Comparison of ENCODE assay signal across 34 cellular contexts in genomic region chr1:19703280-19703679, GRCh38. TPM values are rescaled to one million over a fixed set of nuclear protein-coding genes. Genes with fewer than 3 reads are reported as not detected.
"Had no signal": no experiment of that assay in that cellular context is flagged by ENCODE, and none has a peak within 500 bp of the region (broad histone marks: within the 10 kb centered on the region; RNA-seq: fewer than 3 reads in every experiment).

No MANE protein-coding gene starts in this region.

- H3K27me3 Mint-ChIP-seq: activated CD4-positive, alpha-beta memory T cell treated with anti-CD3 and anti-CD28 coated beads, Interleukin-2, amount 10 ng/mL, durations not matched to agents 7 days and 5 days; activated CD4-positive, alpha-beta T cell treated with anti-CD3 and anti-CD28 coated beads, Interleukin-2, amount 10 ng/mL, durations not matched to agents 7 days and 5 days; activated naive CD4-positive, alpha-beta T cell treated with anti-CD3 and anti-CD28 coated beads, Interleukin-2, amount 50 U/mL, for 24 hours; activated naive CD8-positive, alpha-beta T cell treated with anti-CD3 and anti-CD28 coated beads for 36 hours; activated naive CD8-positive, alpha-beta T cell treated with anti-CD3 and anti-CD28 coated beads, Interleukin-2, amount 50 U/mL, for 24 hours; activated T-helper 17 cell treated with anti-CD3 and anti-CD28 coated beads, Interleukin-2, amount 50 U/mL, for 72 hours; T-helper 17 cell had no signal

- H3K4me3 ChIP-seq: adrenal gland, body of pancreas, breast epithelium, cardiac muscle cell, colonic mucosa, esophagus muscularis mucosa, gastroesophageal sphincter, heart right ventricle had no signal

- H3K4me1 Mint-ChIP-seq: activated CD4-positive, alpha-beta memory T cell treated with anti-CD3 and anti-CD28 coated beads, Interleukin-2, amount 10 ng/mL, durations not matched to agents 7 days and 5 days; activated T-helper 17 cell treated with anti-CD3 and anti-CD28 coated beads, Interleukin-2, amount 50 U/mL, for 72 hours; T-helper 17 cell had no signal

- H3K36me3 ChIP-seq: adrenal gland, breast epithelium, cardiac muscle cell, colonic mucosa had no signal

- ATAC-seq: activated naive CD8-positive, alpha-beta T cell treated with anti-CD3 and anti-CD28 coated beads, Interleukin-2, amount 50 U/mL, for 24 hours; activated T-cell treated with anti-CD3 and anti-CD28 coated beads, Interleukin-2, amount 50 U/mL, for 4 hours; activated T-helper 17 cell treated with anti-CD3 and anti-CD28 coated beads, Interleukin-2, amount 50 U/mL, for 72 hours; body of pancreas; foreskin keratinocyte; gastroesophageal sphincter; heart right ventricle; T-helper 17 cell; WTC11 had no signal

- H3K4me3 Mint-ChIP-seq: activated CD4-positive, alpha-beta memory T cell treated with anti-CD3 and anti-CD28 coated beads, Interleukin-2, amount 10 ng/mL, durations not matched to agents 7 days and 5 days; activated CD4-positive, alpha-beta T cell treated with anti-CD3 and anti-CD28 coated beads, Interleukin-2, amount 10 ng/mL, durations not matched to agents 7 days and 5 days; activated naive CD4-positive, alpha-beta T cell treated with anti-CD3 and anti-CD28 coated beads for 36 hours; activated naive CD8-positive, alpha-beta T cell treated with anti-CD3 and anti-CD28 coated beads for 36 hours; activated naive CD8-positive, alpha-beta T cell treated with anti-CD3 and anti-CD28 coated beads, Interleukin-2, amount 50 U/mL, for 24 hours; activated T-cell treated with anti-CD3 and anti-CD28 coated beads, Interleukin-2, amount 50 U/mL, for 4 hours; activated T-helper 17 cell treated with anti-CD3 and anti-CD28 coated beads, Interleukin-2, amount 50 U/mL, for 72 hours; T-helper 17 cell; T-helper 2 cell treated with Interferon-gamma antibody and Interleukin-4, amounts not matched to agents 5 μg/mL and 100 μg/mL, for 36 hours; WTC11 had no signal

- H3K36me3 Mint-ChIP-seq: WTC11 had no signal

- H3K27ac Mint-ChIP-seq: activated CD4-positive, alpha-beta memory T cell treated with anti-CD3 and anti-CD28 coated beads, Interleukin-2, amount 10 ng/mL, durations not matched to agents 7 days and 5 days; activated CD4-positive, alpha-beta T cell treated with anti-CD3 and anti-CD28 coated beads, Interleukin-2, amount 10 ng/mL, durations not matched to agents 7 days and 5 days; activated naive CD4-positive, alpha-beta T cell treated with anti-CD3 and anti-CD28 coated beads for 36 hours; activated naive CD4-positive, alpha-beta T cell treated with anti-CD3 and anti-CD28 coated beads, Interleukin-2, amount 50 U/mL, for 24 hours; activated naive CD8-positive, alpha-beta T cell treated with anti-CD3 and anti-CD28 coated beads for 36 hours; activated naive CD8-positive, alpha-beta T cell treated with anti-CD3 and anti-CD28 coated beads, Interleukin-2, amount 50 U/mL, for 24 hours; activated T-helper 17 cell treated with anti-CD3 and anti-CD28 coated beads, Interleukin-2, amount 50 U/mL, for 72 hours; T-helper 17 cell; T-helper 2 cell treated with Interferon-gamma antibody and Interleukin-4, amounts not matched to agents 5 μg/mL and 100 μg/mL, for 36 hours; WTC11 had no signal

- H3K9me3 Mint-ChIP-seq: activated CD4-positive, alpha-beta memory T cell treated with anti-CD3 and anti-CD28 coated beads, Interleukin-2, amount 10 ng/mL, durations not matched to agents 7 days and 5 days; activated CD4-positive, alpha-beta T cell treated with anti-CD3 and anti-CD28 coated beads, Interleukin-2, amount 10 ng/mL, durations not matched to agents 7 days and 5 days; activated naive CD4-positive, alpha-beta T cell treated with anti-CD3 and anti-CD28 coated beads for 36 hours; activated naive CD4-positive, alpha-beta T cell treated with anti-CD3 and anti-CD28 coated beads, Interleukin-2, amount 50 U/mL, for 24 hours; activated naive CD8-positive, alpha-beta T cell treated with anti-CD3 and anti-CD28 coated beads for 36 hours; activated naive CD8-positive, alpha-beta T cell treated with anti-CD3 and anti-CD28 coated beads, Interleukin-2, amount 50 U/mL, for 24 hours; activated T-cell treated with anti-CD3 and anti-CD28 coated beads, Interleukin-2, amount 50 U/mL, for 4 hours; activated T-helper 17 cell treated with anti-CD3 and anti-CD28 coated beads, Interleukin-2, amount 50 U/mL, for 72 hours; T-helper 2 cell treated with Interferon-gamma antibody and Interleukin-4, amounts not matched to agents 5 μg/mL and 100 μg/mL, for 36 hours; WTC11 had no signal

- DNase-seq: activated CD4-positive, alpha-beta memory T cell treated with anti-CD3 and anti-CD28 coated beads, Interleukin-2, amount 10 ng/mL, durations not matched to agents 7 days and 5 days; activated CD4-positive, alpha-beta T cell treated with anti-CD3 and anti-CD28 coated beads for 1 hour; activated CD4-positive, alpha-beta T cell treated with anti-CD3 and anti-CD28 coated beads for 4 hours; activated CD4-positive, alpha-beta T cell treated with anti-CD3 and anti-CD28 coated beads, Interleukin-2, amount 10 ng/mL, durations not matched to agents 7 days and 5 days; activated CD4-positive, alpha-beta T cell treated with anti-CD3 and anti-CD28 coated beads, Interleukin-2, amount 50 U/mL, for 4 hours; activated effector memory CD4-positive, alpha-beta T cell treated with Interleukin-2 at 50 U/mL for 16 hours; activated gamma-delta T cell treated with Interleukin-2 at 50 U/mL for 16 hours; activated naive CD4-positive, alpha-beta T cell treated with anti-CD3 and anti-CD28 coated beads for 36 hours; activated naive CD8-positive, alpha-beta T cell treated with anti-CD3 and anti-CD28 coated beads for 36 hours; activated naive CD8-positive, alpha-beta T cell treated with anti-CD3 and anti-CD28 coated beads, Interleukin-2, amount 50 U/mL, for 24 hours; activated T-cell treated with anti-CD3 and anti-CD28 coated beads, Interleukin-2, amount 50 U/mL, for 4 hours; adrenal gland; amygdala; aorta; body of pancreas; central memory CD4-positive, alpha-beta T cell; cerebellar nuclear complex; colonic mucosa; effector CD8-positive, alpha-beta T cell; erythroblast; foreskin keratinocyte; heart right ventricle; T-helper 1 cell; T-helper 17 cell; T1000 had no signal

- H3K27ac ChIP-seq: adrenal gland, body of pancreas, cardiac muscle cell, colonic mucosa, esophagus muscularis mucosa, foreskin keratinocyte, gastroesophageal sphincter, heart right ventricle had no signal

- H3K27me3 ChIP-seq: adrenal gland, body of pancreas, breast epithelium, cardiac muscle cell, colonic mucosa, esophagus muscularis mucosa, foreskin keratinocyte, gastroesophageal sphincter, heart right ventricle had no signal

RNA-seq across cellular contexts. Expression of gene HTR6, which starts 38.6 kb away (rescaled TPM):
- total RNA-seq: activated CD4-positive, alpha-beta memory T cell treated with anti-CD3 and anti-CD28 coated beads, Interleukin-2, amount 10 ng/mL, durations not matched to agents 7 days and 5 days; activated naive CD8-positive, alpha-beta T cell treated with anti-CD3 and anti-CD28 coated beads for 36 hours; adrenal gland; body of pancreas; breast epithelium; cardiac muscle cell; colonic mucosa; esophagus muscularis mucosa; foreskin keratinocyte; gastroesophageal sphincter; glomerular endothelial cell; heart right ventricle had no signal
